In genomic region chr12:120879102-120879501, GRCh38 we compare ENCODE assay signal across 14 cellular contexts.
"Had no signal": no experiment of that assay in that cellular context is flagged by ENCODE, and none has a peak within 500 bp of the region (broad histone marks: within the 10 kb centered on the region; RNA-seq: fewer than 3 reads in every experiment).

No MANE protein-coding gene starts in this region.

- ATAC-seq: esophagus mucosa had no signal

- H3K36me3 ChIP-seq: left ventricle myocardium inferior, thoracic aorta had no signal

- H3K9me3 ChIP-seq: left ventricle myocardium inferior, thoracic aorta had no signal

- H3K27me3 Mint-ChIP-seq: activated CD4-positive, alpha-beta memory T cell treated with anti-CD3 and anti-CD28 coated beads for 36 hours; activated naive CD8-positive, alpha-beta T cell treated with anti-CD3 and anti-CD28 coated beads for 36 hours; stimulated activated naive CD8-positive, alpha-beta T cell treated with anti-CD3 and anti-CD28 coated beads, Interleukin-15, Interleukin-2, amounts not matched to agents 100 ng/mL and 50 ng/mL, for 24 hours had no signal

- H3K9me3 Mint-ChIP-seq: activated CD4-positive, alpha-beta memory T cell treated with anti-CD3 and anti-CD28 coated beads for 36 hours; endodermal cell; immature natural killer cell; stimulated activated naive CD8-positive, alpha-beta T cell treated with anti-CD3 and anti-CD28 coated beads, Interleukin-15, Interleukin-2, amounts not matched to agents 100 ng/mL and 50 ng/mL, for 24 hours; T-helper 2 cell treated with Interferon-gamma antibody and Interleukin-4, amounts not matched to agents 5 μg/mL and 100 μg/mL, for 36 hours had no signal

- DNase-seq: activated CD4-positive, alpha-beta memory T cell treated with anti-CD3 and anti-CD28 coated beads for 36 hours; activated gamma-delta T cell treated with Interleukin-2 at 50 U/mL for 16 hours; activated naive CD8-positive, alpha-beta T cell treated with anti-CD3 and anti-CD28 coated beads for 36 hours; activated T-cell treated with anti-CD3 and anti-CD28 coated beads, Interleukin-2, amount 50 U/mL, for 48 hours; endodermal cell; glutamatergic neuron; immature natural killer cell; left ventricle myocardium inferior; stimulated activated CD4-positive, alpha-beta T cell treated with anti-CD3 and anti-CD28 coated beads, Interleukin-15, amount 100 ng/mL, for 24 hours; stimulated activated CD4-positive, alpha-beta T cell treated with anti-CD3 and anti-CD28 coated beads, Interleukin-4, amount 100 ng/mL, for 24 hours had no signal

- H3K27ac Mint-ChIP-seq: activated CD4-positive, alpha-beta memory T cell treated with anti-CD3 and anti-CD28 coated beads for 36 hours; activated naive CD8-positive, alpha-beta T cell treated with anti-CD3 and anti-CD28 coated beads for 36 hours; endodermal cell; immature natural killer cell; stimulated activated naive CD8-positive, alpha-beta T cell treated with anti-CD3 and anti-CD28 coated beads, Interleukin-15, Interleukin-2, amounts not matched to agents 100 ng/mL and 50 ng/mL, for 24 hours; T-helper 2 cell treated with Interferon-gamma antibody and Interleukin-4, amounts not matched to agents 5 μg/mL and 100 μg/mL, for 36 hours had no signal

- H3K4me3 Mint-ChIP-seq: activated CD4-positive, alpha-beta memory T cell treated with anti-CD3 and anti-CD28 coated beads for 36 hours; activated naive CD8-positive, alpha-beta T cell treated with anti-CD3 and anti-CD28 coated beads for 36 hours; endodermal cell; immature natural killer cell; stimulated activated naive CD8-positive, alpha-beta T cell treated with anti-CD3 and anti-CD28 coated beads, Interleukin-15, Interleukin-2, amounts not matched to agents 100 ng/mL and 50 ng/mL, for 24 hours; T-helper 2 cell treated with Interferon-gamma antibody and Interleukin-4, amounts not matched to agents 5 μg/mL and 100 μg/mL, for 36 hours had no signal

- H3K27ac ChIP-seq: left ventricle myocardium inferior, thoracic aorta had no signal

- H3K4me3 ChIP-seq: left ventricle myocardium inferior, thoracic aorta had no signal
